Comparison of ENCODE assay signal across 18 cellular contexts in genomic region chr18:62368100-62368499, GRCh38.
DNase-seq lines count a peak whose midpoint lies in the region; ATAC-seq lines count a peak whose summit lies in the region.
"Had no signal": no experiment of that assay in that cellular context is flagged by ENCODE, and none has a peak within 500 bp of the region (broad histone marks: within the 10 kb centered on the region; RNA-seq: fewer than 3 reads in every experiment).

No MANE protein-coding gene starts in this region.

- peak overlapping the region; percentile 28 for H3K27ac Mint-ChIP-seq in activated T-cell treated with anti-CD3 and anti-CD28 coated beads, Interleukin-2, amount 50 U/mL, for 24 hours
- H3K27ac Mint-ChIP-seq in stimulated activated naive B cell treated with anti-CD40 and anti-IgM and Interleukin-4, amounts not matched to agents 10 μg/mL and 1 μg/mL and 100 μg/mL, for 72 hours, result no peak overlapping the region
- H3K27ac Mint-ChIP-seq: activated naive CD4-positive, alpha-beta T cell treated with anti-CD3 and anti-CD28 coated beads, Interleukin-2, amount 50 U/mL, for 24 hours had no signal

- no peaks in the 10 kb centered on the region for H3K9me3 Mint-ChIP-seq in activated T-cell treated with anti-CD3 and anti-CD28 coated beads, Interleukin-2, amount 50 U/mL, for 24 hours
- H3K9me3 Mint-ChIP-seq in stimulated activated naive B cell treated with anti-CD40 and anti-IgM and Interleukin-4, amounts not matched to agents 10 μg/mL and 1 μg/mL and 100 μg/mL, for 72 hours, result no peaks in the 10 kb centered on the region
- H3K9me3 Mint-ChIP-seq: activated naive CD4-positive, alpha-beta T cell treated with anti-CD3 and anti-CD28 coated beads, Interleukin-2, amount 50 U/mL, for 24 hours had no signal

- no peaks in the 10 kb centered on the region for H3K36me3 Mint-ChIP-seq in activated T-cell treated with anti-CD3 and anti-CD28 coated beads, Interleukin-2, amount 50 U/mL, for 24 hours (ENCODE audit: low read depth)
- peaks cover 2 to 14% of the 10 kb centered on the region in 2 donors for H3K36me3 Mint-ChIP-seq in stimulated activated naive B cell treated with anti-CD40 and anti-IgM and Interleukin-4, amounts not matched to agents 10 μg/mL and 1 μg/mL and 100 μg/mL, for 72 hours

- H3K27me3 Mint-ChIP-seq in activated T-cell treated with anti-CD3 and anti-CD28 coated beads, Interleukin-2, amount 50 U/mL, for 24 hours, result no peaks in the 10 kb centered on the region
- no peaks in the 10 kb centered on the region for H3K27me3 Mint-ChIP-seq in stimulated activated naive B cell treated with anti-CD40 and anti-IgM and Interleukin-4, amounts not matched to agents 10 μg/mL and 1 μg/mL and 100 μg/mL, for 72 hours
- H3K27me3 Mint-ChIP-seq: activated naive CD4-positive, alpha-beta T cell treated with anti-CD3 and anti-CD28 coated beads, Interleukin-2, amount 50 U/mL, for 24 hours had no signal

- no peak overlapping the region for H3K4me3 Mint-ChIP-seq in activated T-cell treated with anti-CD3 and anti-CD28 coated beads, Interleukin-2, amount 50 U/mL, for 24 hours
- no peak overlapping the region for H3K4me3 Mint-ChIP-seq in stimulated activated naive B cell treated with anti-CD40 and anti-IgM and Interleukin-4, amounts not matched to agents 10 μg/mL and 1 μg/mL and 100 μg/mL, for 72 hours
- H3K4me3 Mint-ChIP-seq: activated naive CD4-positive, alpha-beta T cell treated with anti-CD3 and anti-CD28 coated beads, Interleukin-2, amount 50 U/mL, for 24 hours had no signal

- peak; percentile 62 for ATAC-seq in GM21619 (IDR thresholded peaks at IDR 0.05; ENCODE audit: unreplicated experiment)
- peak; percentile 59 for ATAC-seq in HG03108 (IDR thresholded peaks at IDR 0.05; ENCODE audit: unreplicated experiment)
- ATAC-seq in stimulated activated naive B cell treated with anti-CD40 and anti-IgM and Interleukin-4, amounts not matched to agents 10 μg/mL and 1 μg/mL and 100 μg/mL, for 72 hours (replicated peaks), result peak; percentile 53 to 75
- ATAC-seq: psoas muscle had no signal

- DNase-seq in activated T-cell treated with anti-CD3 and anti-CD28 coated beads, Interleukin-2, amount 50 U/mL, for 24 hours, result no peak
- DNase-seq in activated T-cell treated with anti-CD3 and anti-CD28 coated beads, Interleukin-2, amount 50 U/mL, for 48 hours, result no peak
- no peak for DNase-seq in stimulated activated naive B cell treated with anti-CD40 and anti-IgM and Interleukin-4, amounts not matched to agents 10 μg/mL and 1 μg/mL and 100 μg/mL, for 72 hours
- no peak for DNase-seq in activated effector memory CD4-positive, alpha-beta T cell treated with Interleukin-2 at 50 U/mL for 16 hours
- no peak for DNase-seq in foreskin melanocyte
- DNase-seq in DMS53 treated with DMSO at 0.1 percent for 48 hours (lab: John Stamatoyannopoulos, UW; ENCODE audit: unreplicated experiment), result no peak
- DNase-seq: ACHN; activated CD4-positive, alpha-beta T cell treated with anti-CD3 and anti-CD28 coated beads for 1 hour; cerebellar nuclear complex; DMS 273 treated with DMSO at 0.1 percent for 48 hours; midbrain; MV-4-11; NCI-H526 treated with DMSO at 0.1 percent for 48 hours; psoas muscle; stimulated activated CD4-positive, alpha-beta T cell treated with anti-CD3 and anti-CD28 coated beads, Interleukin-4, amount 100 ng/mL, for 4 hours had no signal

- H3K4me1 Mint-ChIP-seq in activated T-cell treated with anti-CD3 and anti-CD28 coated beads, Interleukin-2, amount 50 U/mL, for 24 hours (ENCODE audit: low read depth), result peaks cover 24% of the 10 kb centered on the region
- H3K4me1 Mint-ChIP-seq in stimulated activated naive B cell treated with anti-CD40 and anti-IgM and Interleukin-4, amounts not matched to agents 10 μg/mL and 1 μg/mL and 100 μg/mL, for 72 hours, result peaks cover 7 to 14% of the 10 kb centered on the region in 2 donors
- H3K4me1 Mint-ChIP-seq: activated naive CD4-positive, alpha-beta T cell treated with anti-CD3 and anti-CD28 coated beads, Interleukin-2, amount 50 U/mL, for 24 hours had no signal
